8 cellular contexts compared by ENCODE assay signal in genomic region chr20:49385471-49385870, GRCh38.
DNase-seq lines count a peak whose midpoint lies in the region; ATAC-seq and TF ChIP-seq lines count a peak whose summit lies in the region.

No MANE protein-coding gene starts in this region.

- no peak overlapping the region for H3K9ac ChIP-seq in endodermal cell (ENCODE audit: extremely low read depth, low read length, poor library complexity, severe bottlenecking)

- H3K27me3 Mint-ChIP-seq in endodermal cell (ENCODE audit: insufficient read depth), result no peaks in the 10 kb centered on the region

- H3K9me3 ChIP-seq in right atrium auricular region (no peaks in the 10 kb centered on the region), endodermal cell (ENCODE audit: control insufficient read depth, low read length) (no peaks in the 10 kb centered on the region)

- no peak for DNase-seq in Right ventricle myocardium superior
- DNase-seq in right atrium auricular region (ENCODE audit: low spot score), result no peak
- DNase-seq in NCI-H524 treated with DMSO at 0.1 percent for 48 hours (lab: John Stamatoyannopoulos, UW), result peak; percentile 12
- peak; percentile 71 for DNase-seq in endodermal cell
- DNase-seq in sciatic nerve (ENCODE audit: low spot score), result no peak
- DNase-seq in cerebellum (ENCODE audit: low spot score), result no peak

- no peak overlapping the region for H3K27ac Mint-ChIP-seq in endodermal cell

- no peak overlapping the region for H3K4me3 ChIP-seq in right atrium auricular region
- H3K4me3 ChIP-seq in endodermal cell (ENCODE audit: low read length), result no peak overlapping the region

- H3K27ac ChIP-seq in right atrium auricular region (no peak overlapping the region), endodermal cell (ENCODE audit: low read depth, low read length) (no peak overlapping the region)

- H3K27me3 ChIP-seq in right atrium auricular region (no peaks in the 10 kb centered on the region), endodermal cell (ENCODE audit: control insufficient read depth, insufficient read depth, low read length, poor library complexity, severe bottlenecking) (no peaks in the 10 kb centered on the region)

- no peaks in the 10 kb centered on the region for H3K4me1 Mint-ChIP-seq in endodermal cell

- ATAC-seq in Right ventricle myocardium superior (ENCODE audit: poor library complexity) (peak; percentile 42), sciatic nerve (peak; percentile 63), HG02884 (IDR thresholded peaks at IDR 0.05; ENCODE audit: unreplicated experiment) (no peak), HG02678 (IDR thresholded peaks at IDR 0.05; ENCODE audit: unreplicated experiment) (no peak)

- H3K4me1 ChIP-seq in right atrium auricular region (peaks cover 0 to 31% of the 10 kb centered on the region in 2 donors), endodermal cell (ENCODE audit: control insufficient read depth, insufficient read depth, low read length) (no peaks in the 10 kb centered on the region)

- WGBS in endodermal cell (ENCODE audit: insufficient coverage in 1 of 2, insufficient read length in 1 of 2), 2 experiments, result 69 to 75% methylated on average over 1 of the region's 1 CpG

- H3K36me3 ChIP-seq in right atrium auricular region (no peaks in the 10 kb centered on the region), endodermal cell (ENCODE audit: control insufficient read depth, insufficient read depth, low read length) (no peaks in the 10 kb centered on the region)

- intact Hi-C loops in Right ventricle myocardium superior (cut with DNase I), result loop anchor here (10.0 kb wide), 1 partner anchor 99 kb away; the partner anchor contains the start of gene KCNB1
- intact Hi-C loops in sciatic nerve (cut with DNase I), result no loop called here

- H3K36me3 Mint-ChIP-seq in endodermal cell (ENCODE audit: low read depth), result no peaks in the 10 kb centered on the region

- H3K9me3 Mint-ChIP-seq in endodermal cell, result no peaks in the 10 kb centered on the region

- TF ChIP-seq CTCF in right atrium auricular region (IDR thresholded peaks at IDR 0.05) (no peak), endodermal cell (conservative IDR thresholded peaks at IDR 0.05) (no peak)

- no peak overlapping the region for H3K4me3 Mint-ChIP-seq in endodermal cell

Comparison
In these comparisons a context has a peak if more than half of its experiments do, and no peak if none do; other contexts are left out.
1. ATAC-seq: peak in Right ventricle myocardium superior (single experiment) and sciatic nerve (single experiment); none in HG02884 (single experiment) and HG02678 (single experiment).
2. DNase-seq: peak in NCI-H524 treated with DMSO at 0.1 percent for 48 hours (single experiment) and endodermal cell (single experiment); none in Right ventricle myocardium superior (single experiment), right atrium auricular region (single experiment), sciatic nerve (single experiment) and cerebellum (single experiment).